Comparison of ENCODE assay signal across 19 cellular contexts in the genomic region with DNA sequence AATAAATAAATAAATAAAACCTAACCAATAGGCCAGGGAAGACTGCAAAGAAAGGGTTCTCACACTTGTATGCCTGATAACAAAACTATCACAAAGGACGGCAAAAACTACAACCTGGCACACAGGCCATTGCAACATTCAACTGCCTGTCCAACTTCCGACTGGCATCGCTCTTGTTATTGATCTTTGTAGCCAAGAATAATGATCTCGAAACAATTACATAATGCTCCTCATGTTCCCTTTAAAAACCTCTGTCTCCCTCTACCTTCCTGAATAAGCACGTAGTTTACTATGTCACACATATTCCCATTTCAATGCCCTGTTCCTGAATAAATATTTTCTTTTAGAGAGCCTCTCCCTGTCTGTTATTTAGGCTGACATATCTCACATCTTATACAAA.
"Had no signal": no experiment of that assay in that cellular context is flagged by ENCODE, and none has a peak within 500 bp of the region (broad histone marks: within the 10 kb centered on the region; RNA-seq: fewer than 3 reads in every experiment).

No MANE protein-coding gene starts in this region.

- H3K9me3 Mint-ChIP-seq: activated naive CD4-positive, alpha-beta T cell treated with anti-CD3 and anti-CD28 coated beads, Interleukin-2, amount 50 U/mL, for 24 hours; mesothelial cell of epicardium; nephron had no signal

- H3K27ac Mint-ChIP-seq: activated naive CD4-positive, alpha-beta T cell treated with anti-CD3 and anti-CD28 coated beads, Interleukin-2, amount 50 U/mL, for 24 hours; mesothelial cell of epicardium; nephron had no signal

- H3K4me3 ChIP-seq: ascending aorta, breast epithelium, lung, thyroid gland had no signal

- H3K4me1 Mint-ChIP-seq: nephron had no signal

- H3K4me1 ChIP-seq: ascending aorta, breast epithelium, thyroid gland had no signal

- H3K27me3 ChIP-seq: ascending aorta, breast epithelium, thyroid gland had no signal

- H3K27ac ChIP-seq: ascending aorta, breast epithelium, thyroid gland had no signal

- H3K36me3 Mint-ChIP-seq: activated naive CD4-positive, alpha-beta T cell treated with anti-CD3 and anti-CD28 coated beads, Interleukin-2, amount 50 U/mL, for 24 hours; mesothelial cell of epicardium had no signal

- H3K36me3 ChIP-seq: ascending aorta, breast epithelium, thyroid gland had no signal

- H3K4me3 Mint-ChIP-seq: activated naive CD4-positive, alpha-beta T cell treated with anti-CD3 and anti-CD28 coated beads, Interleukin-2, amount 50 U/mL, for 24 hours; mesothelial cell of epicardium; nephron had no signal

- DNase-seq: activated CD4-positive, alpha-beta T cell treated with anti-CD3 and anti-CD28 coated beads for 1 hour; activated CD8-positive, alpha-beta memory T cell treated with anti-CD3 and anti-CD28 coated beads for 24 hours; activated CD8-positive, alpha-beta memory T cell treated with anti-CD3 and anti-CD28 coated beads, Interleukin-2, amount 50 U/mL, for 48 hours; activated gamma-delta T cell; cerebellar nuclear complex; effector memory CD4-positive, alpha-beta T cell; posterior cingulate gyrus; retina; stimulated activated CD4-positive, alpha-beta T cell treated with anti-CD3 and anti-CD28 coated beads, Interleukin-12 subunit alpha, Interleukin-12 subunit beta, amount 100 ng/mL, for 4 hours; stimulated activated CD4-positive, alpha-beta T cell treated with anti-CD3 and anti-CD28 coated beads, Interleukin-1b, Interleukin-23, amount 100 ng/mL, for 48 hours; stimulated activated CD8-positive, alpha-beta memory T cell treated with anti-CD3 and anti-CD28 coated beads, Interleukin-4, amount 100 ng/mL, for 48 hours; stimulated activated naive CD4-positive, alpha-beta T cell treated with Interleukin-2 at 50 U/mL for 16 hours; thyroid gland had no signal

- H3K9me3 ChIP-seq: ascending aorta, breast epithelium, thyroid gland had no signal
